Comparison of ENCODE assay signal across 31 cellular contexts in the genomic region with DNA sequence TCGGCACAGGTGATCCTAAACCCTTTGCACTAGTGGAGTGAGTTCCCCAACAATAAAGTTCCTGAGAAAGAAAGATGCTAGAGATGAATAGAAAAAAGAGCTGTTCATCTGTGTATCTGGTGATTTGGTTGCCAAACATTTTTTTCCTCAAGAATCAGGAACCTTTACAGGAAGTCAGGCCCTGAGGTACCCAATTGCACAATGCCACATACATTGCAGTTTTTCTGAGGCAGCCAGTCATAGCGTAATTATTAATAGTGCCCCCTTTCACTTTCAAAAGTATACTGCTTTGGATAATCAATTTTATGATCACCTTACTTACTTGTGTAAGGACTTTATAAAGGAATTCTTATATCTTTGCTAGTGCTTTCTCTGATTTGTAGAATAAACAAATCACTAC.
"Had no signal": no experiment of that assay in that cellular context is flagged by ENCODE, and none has a peak within 500 bp of the region (broad histone marks: within the 10 kb centered on the region; RNA-seq: fewer than 3 reads in every experiment).

No MANE protein-coding gene starts in this region.

- H3K9ac ChIP-seq: KMS-11 had no signal

- H3K27me3 ChIP-seq: ascending aorta, body of pancreas had no signal

- H3K27ac ChIP-seq: ascending aorta, body of pancreas, coronary artery, KMS-11, SK-N-MC, VCaP had no signal

- H3K4me1 ChIP-seq: ascending aorta, body of pancreas had no signal

- H3K4me3 Mint-ChIP-seq: activated CD8-positive, alpha-beta T cell treated with anti-CD3 and anti-CD28 coated beads, Interleukin-2, amount 10 ng/mL, durations not matched to agents 7 days and 5 days; activated naive CD8-positive, alpha-beta T cell treated with anti-CD3 and anti-CD28 coated beads, Interleukin-2, amount 50 U/mL, for 24 hours; activated T-cell treated with anti-CD3 and anti-CD28 coated beads, Interleukin-2, amount 50 U/mL, for 24 hours; activated T-helper 1 cell treated with anti-CD3 and anti-CD28 coated beads, Interleukin-12 subunit alpha, Interleukin-12 subunit beta, Interleukin-2, Interleukin-4 antibody, amounts not matched to agents 30 ng/mL and 10 ng/mL and 1 ng/mL, durations not matched to agents 14 hours and 24 hours and 36 hours; T-cell had no signal

- DNase-seq: activated CD4-positive, alpha-beta T cell treated with anti-CD3 and anti-CD28 coated beads for 4 hours; activated CD8-positive, alpha-beta memory T cell treated with anti-CD3 and anti-CD28 coated beads, Interleukin-2, amount 50 U/mL, for 48 hours; activated CD8-positive, alpha-beta T cell treated with anti-CD3 and anti-CD28 coated beads, Interleukin-2, amount 10 ng/mL, durations not matched to agents 7 days and 5 days; activated effector memory CD4-positive, alpha-beta T cell treated with Interleukin-2 at 50 U/mL for 16 hours; activated naive CD4-positive, alpha-beta T cell treated with Interleukin-2 at 50 U/mL for 16 hours; activated naive CD8-positive, alpha-beta T cell treated with anti-CD3 and anti-CD28 coated beads, Interleukin-2, amount 50 U/mL, for 24 hours; activated T-cell treated with anti-CD3 and anti-CD28 coated beads, Interleukin-2, amount 50 U/mL, for 24 hours; amniotic stem cell; body of pancreas; central memory CD4-positive, alpha-beta T cell; NCI-H1092 treated with DMSO at 0.1 percent for 48 hours; NCI-H1417 treated with DMSO at 0.1 percent for 48 hours; NCI-H1694; NCI-H2029; NCI-H2107; NCI-H2171 treated with DMSO at 0.1 percent for 48 hours; NCI-H226; NCI-H526; RPMI8226; T-cell; T-helper 2 cell; T1000 had no signal

- H3K27ac Mint-ChIP-seq: activated CD8-positive, alpha-beta T cell treated with anti-CD3 and anti-CD28 coated beads, Interleukin-2, amount 10 ng/mL, durations not matched to agents 7 days and 5 days; activated naive CD4-positive, alpha-beta T cell treated with anti-CD3 and anti-CD28 coated beads, Interleukin-2, amount 50 U/mL, for 72 hours; activated naive CD8-positive, alpha-beta T cell treated with anti-CD3 and anti-CD28 coated beads, Interleukin-2, amount 50 U/mL, for 24 hours; activated T-cell treated with anti-CD3 and anti-CD28 coated beads, Interleukin-2, amount 50 U/mL, for 24 hours; activated T-helper 1 cell treated with anti-CD3 and anti-CD28 coated beads, Interleukin-12 subunit alpha, Interleukin-12 subunit beta, Interleukin-2, Interleukin-4 antibody, amounts not matched to agents 30 ng/mL and 10 ng/mL and 1 ng/mL, durations not matched to agents 14 hours and 24 hours and 36 hours; T-cell had no signal

- H3K4me1 Mint-ChIP-seq: activated naive CD8-positive, alpha-beta T cell treated with anti-CD3 and anti-CD28 coated beads, Interleukin-2, amount 50 U/mL, for 24 hours; T-cell had no signal

- ATAC-seq: activated CD8-positive, alpha-beta T cell treated with anti-CD3 and anti-CD28 coated beads, Interleukin-2, amount 10 ng/mL, durations not matched to agents 7 days and 5 days; activated naive CD4-positive, alpha-beta T cell treated with anti-CD3 and anti-CD28 coated beads, Interleukin-2, amount 50 U/mL, for 72 hours; activated naive CD8-positive, alpha-beta T cell treated with anti-CD3 and anti-CD28 coated beads, Interleukin-2, amount 50 U/mL, for 24 hours; body of pancreas; Panc1; Right ventricle myocardium inferior; T-cell had no signal

- H3K9me3 Mint-ChIP-seq: activated T-helper 1 cell treated with anti-CD3 and anti-CD28 coated beads, Interleukin-12 subunit alpha, Interleukin-12 subunit beta, Interleukin-2, Interleukin-4 antibody, amounts not matched to agents 30 ng/mL and 10 ng/mL and 1 ng/mL, durations not matched to agents 14 hours and 24 hours and 36 hours had no signal

- H3K4me2 ChIP-seq: KMS-11 had no signal
